ENCODE assay signal across 28 cellular contexts in the genomic region with DNA sequence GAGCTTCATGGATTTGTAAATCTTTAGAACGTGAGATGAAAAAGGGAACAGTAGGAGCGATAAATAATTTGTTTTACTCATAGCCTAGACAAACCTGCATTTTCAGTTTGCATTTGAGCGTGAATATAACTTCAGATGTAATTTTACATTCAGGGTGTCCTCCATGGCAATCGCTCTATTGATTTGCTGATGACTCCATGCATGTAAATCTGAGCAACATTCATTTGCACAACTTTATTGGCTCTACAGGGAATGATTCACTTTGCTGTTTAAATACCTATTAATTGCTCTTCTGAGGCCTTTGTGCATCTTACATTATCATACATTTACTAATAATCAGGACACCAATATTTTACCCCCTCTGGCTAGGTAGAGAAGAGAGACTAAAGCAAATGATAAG.
"Had no signal": no experiment of that assay in that cellular context is flagged by ENCODE, and none has a peak within 500 bp of the region (broad histone marks: within the 10 kb centered on the region; RNA-seq: fewer than 3 reads in every experiment).

No MANE protein-coding gene starts in this region.

- H3K9me3 ChIP-seq: breast epithelium, esophagus squamous epithelium, left ventricle myocardium inferior, pancreas, prostate gland, suprapubic skin, tibial artery, upper lobe of right lung had no signal

- H3K27me3 ChIP-seq: breast epithelium, pancreas had no signal

- H3K27ac ChIP-seq: breast epithelium, esophagus squamous epithelium, pancreas, prostate gland, skin epidermis, suprapubic skin, tibial artery, upper lobe of right lung, VCaP had no signal

- H3K4me3 ChIP-seq: breast epithelium, esophagus squamous epithelium, left ventricle myocardium inferior, lung, pancreas, prostate gland, skin epidermis, suprapubic skin, tibial artery, upper lobe of right lung had no signal

- H3K27ac Mint-ChIP-seq: activated CD4-positive, alpha-beta T cell treated with anti-CD3 and anti-CD28 coated beads, Interleukin-2, amount 10 ng/mL, durations not matched to agents 7 days and 5 days; activated CD8-positive, alpha-beta T cell treated with anti-CD3 and anti-CD28 coated beads for 36 hours; activated naive CD4-positive, alpha-beta T cell treated with anti-CD3 and anti-CD28 coated beads, Interleukin-2, amount 50 U/mL, for 72 hours; activated T-helper 17 cell treated with anti-CD3 and anti-CD28 coated beads, Interleukin-2, amount 50 U/mL, for 72 hours; dendritic cell treated with granulocyte-macrophage colony-stimulating factor and Interleukin-4, amounts not matched to agents 40 ng/mL and 50 ng/mL, for 4 days; stimulated activated naive B cell treated with anti-CD40 and anti-IgM and Interleukin-4, amounts not matched to agents 10 μg/mL and 1 μg/mL and 100 μg/mL, for 72 hours; T-helper 1 cell treated with Interleukin-12 subunit alpha and Interleukin-12 subunit beta and Interleukin-4 antibody, amounts not matched to agents 30 μg/mL and 1 μg/mL, for 36 hours had no signal

- H3K9me3 Mint-ChIP-seq: activated CD4-positive, alpha-beta T cell treated with anti-CD3 and anti-CD28 coated beads, Interleukin-2, amount 10 ng/mL, durations not matched to agents 7 days and 5 days; activated CD8-positive, alpha-beta T cell treated with anti-CD3 and anti-CD28 coated beads for 36 hours; activated naive CD4-positive, alpha-beta T cell treated with anti-CD3 and anti-CD28 coated beads, Interleukin-2, amount 50 U/mL, for 72 hours; activated T-cell treated with anti-CD3 and anti-CD28 coated beads, Interleukin-2, amount 50 U/mL, for 4 hours; activated T-helper 17 cell treated with anti-CD3 and anti-CD28 coated beads, Interleukin-2, amount 50 U/mL, for 72 hours; dendritic cell treated with granulocyte-macrophage colony-stimulating factor and Interleukin-4, amounts not matched to agents 40 ng/mL and 50 ng/mL, for 4 days; stimulated activated naive B cell treated with anti-CD40 and anti-IgM and Interleukin-4, amounts not matched to agents 10 μg/mL and 1 μg/mL and 100 μg/mL, for 72 hours; T-helper 1 cell treated with Interleukin-12 subunit alpha and Interleukin-12 subunit beta and Interleukin-4 antibody, amounts not matched to agents 30 μg/mL and 1 μg/mL, for 36 hours had no signal

- DNase-seq: activated CD4-positive, alpha-beta T cell treated with anti-CD3 and anti-CD28 coated beads, Interleukin-2, amount 10 ng/mL, durations not matched to agents 7 days and 5 days; activated CD4-positive, CD25-positive, alpha-beta regulatory T cell treated with anti-CD3 and anti-CD28 coated beads, Interleukin-2, amount 50 U/mL, for 72 hours; activated CD8-positive, alpha-beta T cell treated with anti-CD3 and anti-CD28 coated beads for 36 hours; activated T-cell treated with anti-CD3 and anti-CD28 coated beads, Interleukin-2, amount 50 U/mL, for 4 hours; central memory CD4-positive, alpha-beta T cell; esophagus squamous epithelium; foreskin melanocyte; glutamatergic neuron; islet precursor cell; left ventricle myocardium inferior; nucleus accumbens; pancreas; retina; stimulated activated CD4-positive, alpha-beta T cell treated with anti-CD3 and anti-CD28 coated beads, Interleukin-1b, Interleukin-23, amount 100 ng/mL, for 48 hours; stimulated activated naive B cell treated with anti-CD40 and anti-IgM and Interleukin-4, amounts not matched to agents 10 μg/mL and 1 μg/mL and 100 μg/mL, for 72 hours; T-helper 9 cell; tibial artery; upper lobe of right lung had no signal

- H3K4me3 Mint-ChIP-seq: activated CD4-positive, alpha-beta T cell treated with anti-CD3 and anti-CD28 coated beads, Interleukin-2, amount 10 ng/mL, durations not matched to agents 7 days and 5 days; activated CD8-positive, alpha-beta T cell treated with anti-CD3 and anti-CD28 coated beads for 36 hours; activated T-cell treated with anti-CD3 and anti-CD28 coated beads, Interleukin-2, amount 50 U/mL, for 4 hours; activated T-helper 17 cell treated with anti-CD3 and anti-CD28 coated beads, Interleukin-2, amount 50 U/mL, for 72 hours; dendritic cell treated with granulocyte-macrophage colony-stimulating factor and Interleukin-4, amounts not matched to agents 40 ng/mL and 50 ng/mL, for 4 days; stimulated activated naive B cell treated with anti-CD40 and anti-IgM and Interleukin-4, amounts not matched to agents 10 μg/mL and 1 μg/mL and 100 μg/mL, for 72 hours; T-helper 1 cell treated with Interleukin-12 subunit alpha and Interleukin-12 subunit beta and Interleukin-4 antibody, amounts not matched to agents 30 μg/mL and 1 μg/mL, for 36 hours had no signal

- H3K36me3 Mint-ChIP-seq: activated naive CD4-positive, alpha-beta T cell treated with anti-CD3 and anti-CD28 coated beads, Interleukin-2, amount 50 U/mL, for 72 hours; stimulated activated naive B cell treated with anti-CD40 and anti-IgM and Interleukin-4, amounts not matched to agents 10 μg/mL and 1 μg/mL and 100 μg/mL, for 72 hours had no signal

- H3K36me3 ChIP-seq: breast epithelium, esophagus squamous epithelium, left ventricle myocardium inferior, pancreas, prostate gland, suprapubic skin, tibial artery, upper lobe of right lung had no signal

- H3K4me1 ChIP-seq: breast epithelium, pancreas, prostate gland, suprapubic skin, tibial artery, upper lobe of right lung had no signal

- H3K4me1 Mint-ChIP-seq: activated T-helper 17 cell treated with anti-CD3 and anti-CD28 coated beads, Interleukin-2, amount 50 U/mL, for 72 hours; stimulated activated naive B cell treated with anti-CD40 and anti-IgM and Interleukin-4, amounts not matched to agents 10 μg/mL and 1 μg/mL and 100 μg/mL, for 72 hours had no signal
